ENCODE assay signal across 33 cellular contexts in genomic region chr18:49026501-49027378, GRCh38.
DNase-seq lines count a peak whose midpoint lies in the region; ATAC-seq and TF ChIP-seq lines count a peak whose summit lies in the region.
"Had no signal": no experiment of that assay in that cellular context is flagged by ENCODE, and none has a peak within 500 bp of the region (broad histone marks: within the 10 kb centered on the region; RNA-seq: fewer than 3 reads in every experiment).

No MANE protein-coding gene starts in this region.

- intact Hi-C loops in colonic mucosa (cut with DNase I), result loop anchor here (10.0 kb wide), 1 partner anchor 208 kb away; no protein-coding TSS in a partner anchor
- intact Hi-C loops in MCF 10A (cut with micrococcal nuclease), result loop anchor here (10.0 kb wide), 1 partner anchor 388 kb away; no protein-coding TSS in a partner anchor

- no peak overlapping the region for H3K27ac ChIP-seq in colonic mucosa
- H3K27ac ChIP-seq: brain microvascular endothelial cell, heart right ventricle, KMS-11, neural progenitor cell, PC-9, suprapubic skin had no signal

- H3K27me3 Mint-ChIP-seq in activated CD4-positive, alpha-beta T cell treated with anti-CD3 and anti-CD28 coated beads, Interleukin-2, amount 10 ng/mL, durations not matched to agents 7 days and 5 days, result peaks cover 7% of the 10 kb centered on the region
- H3K27me3 Mint-ChIP-seq in MCF 10A (ENCODE audit: insufficient read depth, unreplicated experiment), result no peaks in the 10 kb centered on the region

- POLR2A ChIA-PET in activated CD4-positive, alpha-beta T cell treated with anti-CD3 and anti-CD28 coated beads, Interleukin-2, amount 10 ng/mL, durations not matched to agents 7 days and 5 days (lab: Charles Lee), result no interaction called here
- POLR2A ChIA-PET in MCF 10A (lab: Yijun Ruan, JAX), result interaction anchor here (0.6 kb wide), 1 partner anchor 42 kb away, joined by 5 read pairs; no protein-coding TSS in a partner anchor

- no peaks in the 10 kb centered on the region for H3K9me3 Mint-ChIP-seq in activated CD4-positive, alpha-beta T cell treated with anti-CD3 and anti-CD28 coated beads, Interleukin-2, amount 10 ng/mL, durations not matched to agents 7 days and 5 days
- no peaks in the 10 kb centered on the region for H3K9me3 Mint-ChIP-seq in MCF 10A (ENCODE audit: unreplicated experiment)
- H3K9me3 Mint-ChIP-seq: activated naive CD4-positive, alpha-beta T cell treated with anti-CD3 and anti-CD28 coated beads, Interleukin-2, amount 10 ng/mL, durations not matched to agents 7 days and 5 days; activated T-cell treated with anti-CD3 and anti-CD28 coated beads, Interleukin-2, amount 50 U/mL, for 72 hours; CD8-positive, alpha-beta T cell; neural progenitor cell; T-helper 1 cell treated with Interleukin-12 subunit alpha and Interleukin-12 subunit beta and Interleukin-4 antibody, amounts not matched to agents 30 μg/mL and 1 μg/mL, for 36 hours had no signal

- TF ChIP-seq CTCF in colonic mucosa (IDR thresholded peaks at IDR 0.05) (no peak), MCF 10A (IDR thresholded peaks at IDR 0.05; ENCODE audit: unreplicated experiment) (no peak)

- no peak overlapping the region for H3K4me3 Mint-ChIP-seq in activated CD4-positive, alpha-beta T cell treated with anti-CD3 and anti-CD28 coated beads, Interleukin-2, amount 10 ng/mL, durations not matched to agents 7 days and 5 days
- no peak overlapping the region for H3K4me3 Mint-ChIP-seq in MCF 10A (ENCODE audit: unreplicated experiment)
- H3K4me3 Mint-ChIP-seq: activated naive CD4-positive, alpha-beta T cell treated with anti-CD3 and anti-CD28 coated beads, Interleukin-2, amount 10 ng/mL, durations not matched to agents 7 days and 5 days; activated T-cell treated with anti-CD3 and anti-CD28 coated beads, Interleukin-2, amount 50 U/mL, for 72 hours; CD8-positive, alpha-beta T cell; neural progenitor cell; T-helper 1 cell treated with Interleukin-12 subunit alpha and Interleukin-12 subunit beta and Interleukin-4 antibody, amounts not matched to agents 30 μg/mL and 1 μg/mL, for 36 hours had no signal

- CTCF ChIA-PET in activated CD4-positive, alpha-beta T cell treated with anti-CD3 and anti-CD28 coated beads, Interleukin-2, amount 10 ng/mL, durations not matched to agents 7 days and 5 days (lab: Charles Lee), result interaction anchor here (0.6 to 1.1 kb wide), 3 partner anchors 14 to 269 kb away, joined by 3 to 4 read pairs (median 3); no protein-coding TSS in a partner anchor
- CTCF ChIA-PET in MCF 10A (lab: Yijun Ruan, JAX), result interaction anchor here (0.9 kb wide), 1 partner anchor 192 kb away, joined by 4 read pairs; no protein-coding TSS in a partner anchor

- no peaks in the 10 kb centered on the region for H3K36me3 ChIP-seq in colonic mucosa
- H3K36me3 ChIP-seq: brain microvascular endothelial cell, HAP-1, heart right ventricle, neural progenitor cell, suprapubic skin had no signal

- no peaks in the 10 kb centered on the region for H3K9me3 ChIP-seq in colonic mucosa
- H3K9me3 ChIP-seq: HAP-1, heart right ventricle, suprapubic skin had no signal

- no peak overlapping the region for H3K9ac ChIP-seq in colonic mucosa (ENCODE audit: low read depth in 2 of 2, low read length in 2 of 2)
- H3K9ac ChIP-seq: KMS-11, neural progenitor cell had no signal

- no peak overlapping the region for H3K27ac Mint-ChIP-seq in activated CD4-positive, alpha-beta T cell treated with anti-CD3 and anti-CD28 coated beads, Interleukin-2, amount 10 ng/mL, durations not matched to agents 7 days and 5 days
- no peak overlapping the region for H3K27ac Mint-ChIP-seq in MCF 10A (ENCODE audit: low read depth, unreplicated experiment)
- H3K27ac Mint-ChIP-seq: activated naive CD4-positive, alpha-beta T cell treated with anti-CD3 and anti-CD28 coated beads, Interleukin-2, amount 10 ng/mL, durations not matched to agents 7 days and 5 days; activated T-cell treated with anti-CD3 and anti-CD28 coated beads, Interleukin-2, amount 50 U/mL, for 72 hours; CD8-positive, alpha-beta T cell; T-helper 1 cell treated with Interleukin-12 subunit alpha and Interleukin-12 subunit beta and Interleukin-4 antibody, amounts not matched to agents 30 μg/mL and 1 μg/mL, for 36 hours had no signal

- DNase-seq in activated CD4-positive, alpha-beta T cell treated with anti-CD3 and anti-CD28 coated beads, Interleukin-2, amount 10 ng/mL, durations not matched to agents 7 days and 5 days, result peak; percentile 2
- no peak for DNase-seq in activated CD4-positive, alpha-beta T cell treated with anti-CD3 and anti-CD28 coated beads for 1 hour
- DNase-seq in D341Med (ENCODE audit: low spot score) (peak; percentile 40), colonic mucosa (peak; percentile 12), mesenteric fat pad (ENCODE audit: low spot score) (peak; percentile 81), MCF 10A (ENCODE audit: unreplicated experiment) (no peak), Ammon's horn (ENCODE audit: low spot score) (no peak)
- DNase-seq: 8988T; activated CD4-positive, alpha-beta T cell treated with anti-CD3 and anti-CD28 coated beads for 4 hours; activated naive CD4-positive, alpha-beta T cell treated with anti-CD3 and anti-CD28 coated beads, Interleukin-2, amount 10 ng/mL, durations not matched to agents 7 days and 5 days; activated T-cell treated with anti-CD3 and anti-CD28 coated beads, Interleukin-2, amount 50 U/mL, for 72 hours; amniotic stem cell; brain microvascular endothelial cell; cerebellar nuclear complex; DMS 273 treated with DMSO at 0.1 percent for 48 hours; EL; heart right ventricle; mesenchymal stem cell; NCI-H1436; NCI-H2081; NCI-H524 treated with DMSO at 0.1 percent for 48 hours; PC-9; Right ventricle myocardium superior; small intestine; stimulated activated naive CD4-positive, alpha-beta T cell had no signal

- ATAC-seq in GM21381 (IDR thresholded peaks at IDR 0.05; ENCODE audit: unreplicated experiment), result no peak
- ATAC-seq: activated T-cell treated with anti-CD3 and anti-CD28 coated beads, Interleukin-2, amount 50 U/mL, for 72 hours; CD8-positive, alpha-beta T cell; heart right ventricle; SK-N-SH treated with all-trans-retinoic acid at 6 μM for 48 hours had no signal

- no peaks in the 10 kb centered on the region for H3K27me3 ChIP-seq in colonic mucosa
- H3K27me3 ChIP-seq: brain microvascular endothelial cell, heart right ventricle, neural progenitor cell, suprapubic skin had no signal

- H3K4me3 ChIP-seq in colonic mucosa, result no peak overlapping the region
- H3K4me3 ChIP-seq: HAP-1, heart right ventricle, neural progenitor cell, PC-9, suprapubic skin had no signal

- H3K4me1 ChIP-seq in colonic mucosa, result no peaks in the 10 kb centered on the region
- H3K4me1 ChIP-seq: HAP-1, neural progenitor cell, suprapubic skin had no signal

- peaks cover 23% of the 10 kb centered on the region for H3K4me1 Mint-ChIP-seq in activated CD4-positive, alpha-beta T cell treated with anti-CD3 and anti-CD28 coated beads, Interleukin-2, amount 10 ng/mL, durations not matched to agents 7 days and 5 days
- peaks cover under 1% of the 10 kb centered on the region for H3K4me1 Mint-ChIP-seq in MCF 10A (ENCODE audit: insufficient read depth, unreplicated experiment)
- H3K4me1 Mint-ChIP-seq: neural progenitor cell had no signal

- BruUV-seq in MCF 10A (replicated peaks; lab: Mats Ljungman, UMichigan), result no TSS peak

- H3K36me3 Mint-ChIP-seq in activated CD4-positive, alpha-beta T cell treated with anti-CD3 and anti-CD28 coated beads, Interleukin-2, amount 10 ng/mL, durations not matched to agents 7 days and 5 days (ENCODE audit: low read depth), result no peaks in the 10 kb centered on the region
- peaks cover 6% of the 10 kb centered on the region for H3K36me3 Mint-ChIP-seq in MCF 10A (ENCODE audit: insufficient read depth, unreplicated experiment)
- H3K36me3 Mint-ChIP-seq: activated naive CD4-positive, alpha-beta T cell treated with anti-CD3 and anti-CD28 coated beads, Interleukin-2, amount 10 ng/mL, durations not matched to agents 7 days and 5 days; CD8-positive, alpha-beta T cell; neural progenitor cell had no signal

Comparison
In these comparisons a context has a peak if more than half of its experiments do, and no peak if none do; other contexts are left out.
1. DNase-seq: peak in activated CD4-positive, alpha-beta T cell treated with anti-CD3 and anti-CD28 coated beads, Interleukin-2, amount 10 ng/mL, durations not matched to agents 7 days and 5 days (single experiment), D341Med (single experiment), colonic mucosa (single experiment) and mesenteric fat pad (single experiment); none in activated CD4-positive, alpha-beta T cell treated with anti-CD3 and anti-CD28 coated beads for 1 hour (single experiment), MCF 10A (single experiment) and Ammon's horn (single experiment).